In the genomic region with DNA sequence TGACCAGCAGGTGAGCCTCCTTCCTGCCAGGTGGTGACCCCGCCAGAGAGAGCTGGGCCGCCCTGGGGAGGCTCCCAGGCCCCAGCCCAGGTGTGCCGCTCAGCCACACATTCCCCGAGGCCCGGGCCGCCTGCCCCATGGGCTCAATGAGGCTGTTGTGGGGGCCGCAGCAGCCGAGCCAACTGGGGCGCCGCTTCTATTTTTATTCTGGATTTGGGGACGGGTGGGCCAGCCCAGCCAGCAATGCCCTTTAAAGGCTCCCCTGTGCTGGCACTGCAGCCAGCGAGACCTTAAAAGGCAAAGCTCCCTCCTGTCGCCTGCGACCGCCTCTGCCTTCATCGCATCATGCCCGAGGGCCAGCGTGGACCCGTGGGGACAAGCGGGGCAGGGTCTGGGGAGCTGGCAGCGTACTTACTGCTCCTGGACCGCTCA, we compare ENCODE assay signal across 24 cellular contexts. TPM values are rescaled to one million over a fixed set of nuclear protein-coding genes. Genes with fewer than 3 reads are reported as not detected.
DNase-seq lines count a peak whose midpoint lies in the region; ATAC-seq and TF ChIP-seq lines count a peak whose summit lies in the region.
"Had no signal": no experiment of that assay in that cellular context is flagged by ENCODE, and none has a peak within 500 bp of the region (broad histone marks: within the 10 kb centered on the region; RNA-seq: fewer than 3 reads in every experiment).

No MANE protein-coding gene starts in this region.

- no peaks in the 10 kb centered on the region for H3K9me2 ChIP-seq in Karpas-422 (replicated peaks; ENCODE audit: insufficient read depth, low read length)
- H3K9me2 ChIP-seq: SK-N-SH had no signal

- WGBS in esophagus squamous epithelium, 2 donors, result no CpG with 5 or more reads among the region's 22 CpGs
- WGBS in mesendoderm (ENCODE audit: extremely low coverage, insufficient coverage, low lambda C conversion rate), result no CpG with 5 or more reads among the region's 22 CpGs

- H2AFZ ChIP-seq in Karpas-422 (ENCODE audit: low read length), result no peak overlapping the region
- H2AFZ ChIP-seq: GM23338, neural progenitor cell had no signal

- H2BK15ac ChIP-seq in mesendoderm (replicated peaks; ENCODE audit: low read depth), result no peak overlapping the region

- H3K9ac ChIP-seq in Karpas-422 (ENCODE audit: low read length) (peak overlapping the region; percentile 51), muscle layer of colon (ENCODE audit: low read length) (no peak overlapping the region), mesendoderm (ENCODE audit: low read length) (no peak overlapping the region)
- H3K9ac ChIP-seq: neural progenitor cell, SK-N-SH had no signal

- no peak overlapping the region for H4K8ac ChIP-seq in mesendoderm (ENCODE audit: low read depth, low read length)

- H3K4me1 ChIP-seq in Karpas-422 (ENCODE audit: low read length), result peaks cover 41% of the 10 kb centered on the region
- peaks cover 0 to 51% (median 4%) of the 10 kb centered on the region in 3 donors for H3K4me1 ChIP-seq in esophagus squamous epithelium
- H3K4me1 ChIP-seq in muscle layer of colon (ENCODE audit: insufficient read depth, low read length), result peaks cover 17% of the 10 kb centered on the region
- H3K4me1 ChIP-seq in tibial artery, result peaks cover 2 to 85% (median 58%) of the 10 kb centered on the region in 4 donors
- no peaks in the 10 kb centered on the region for H3K4me1 ChIP-seq in mesendoderm (ENCODE audit: control insufficient read depth, low read depth, low read length)

- H3K56ac ChIP-seq in mesendoderm (ENCODE audit: low read length), result no peak overlapping the region

- no peak overlapping the region for H2BK5ac ChIP-seq in mesendoderm (ENCODE audit: low read length)

- H3K18ac ChIP-seq in mesendoderm (ENCODE audit: low read length), result no peak overlapping the region

- no peak overlapping the region for H3K23ac ChIP-seq in mesendoderm (ENCODE audit: low read length)

- H3K27me3 ChIP-seq in Karpas-422 (ENCODE audit: low read length), result no peaks in the 10 kb centered on the region
- H3K27me3 ChIP-seq in esophagus squamous epithelium, result no peaks in the 10 kb centered on the region
- no peaks in the 10 kb centered on the region for H3K27me3 ChIP-seq in muscle layer of colon (ENCODE audit: control insufficient read depth in 1 of 2, insufficient read depth in 2 of 2, low read length in 2 of 2)
- H3K27me3 ChIP-seq in tibial artery, result no peaks in the 10 kb centered on the region
- no peaks in the 10 kb centered on the region for H3K27me3 ChIP-seq in mesendoderm (ENCODE audit: insufficient read depth, low read length, poor library complexity)
- H3K27me3 ChIP-seq: gastrocnemius medialis, neural progenitor cell had no signal

- H3K27ac ChIP-seq in Karpas-422 (ENCODE audit: low read length) (peak overlapping the region; percentile 73), esophagus squamous epithelium (peak overlapping the region; percentile 23 to 78 (median 73)), muscle layer of colon (ENCODE audit: low read depth, low read length) (peak overlapping the region; percentile 82), tibial artery (peak overlapping the region; percentile 96 to 99), mesendoderm (ENCODE audit: low read depth, low read length) (no peak overlapping the region)
- H3K27ac ChIP-seq: neural progenitor cell had no signal

- no peaks in the 10 kb centered on the region for H3K9me3 ChIP-seq in Karpas-422 (ENCODE audit: low read length)
- no peaks in the 10 kb centered on the region for H3K9me3 ChIP-seq in esophagus squamous epithelium
- H3K9me3 ChIP-seq in muscle layer of colon (ENCODE audit: low read length), result no peaks in the 10 kb centered on the region
- H3K9me3 ChIP-seq in tibial artery, result no peaks in the 10 kb centered on the region
- H3K9me3 ChIP-seq: gastrocnemius medialis, SK-N-SH had no signal

- peaks cover 5% of the 10 kb centered on the region; the same call in 1 of the 2 replicates for H4K20me1 ChIP-seq in Karpas-422 (ENCODE audit: insufficient read depth, low read depth, low read length)

- H3K4me2 ChIP-seq in Karpas-422 (ENCODE audit: low read depth, low read length, poor library complexity, severe bottlenecking) (peak overlapping the region; percentile 49), mesendoderm (ENCODE audit: low read length) (no peak overlapping the region)
- H3K4me2 ChIP-seq: GM23338, neural progenitor cell, SK-N-SH had no signal

- DNase-seq in Karpas-422 (peak; percentile 55), esophagus squamous epithelium (lab: John Stamatoyannopoulos, UW) (no peak), tibial artery (peak; percentile 57 to 95), NK-92 (lab: John Stamatoyannopoulos, UW; ENCODE audit: unreplicated experiment) (no peak), mesendoderm (no peak)
- no peak for DNase-seq in stimulated activated naive CD8-positive, alpha-beta T cell treated with anti-CD3 and anti-CD28 coated beads, Interleukin-15, Interleukin-2, amounts not matched to agents 100 U/mL and 50 U/mL, for 24 hours
- DNase-seq: activated B cell treated with CpG ODN at 0.5 μM for 24 hours; activated T-cell treated with anti-CD3 and anti-CD28 coated beads, Interleukin-2, amount 50 U/mL, for 72 hours; cerebellar nuclear complex; EL; gastrocnemius medialis; HFFc6; hippocampal formation; left colon; NCI-H1092; NCI-H187 treated with DMSO at 0.1 percent for 48 hours; NCI-H2171; SK-N-SH; stimulated activated CD4-positive, alpha-beta T cell treated with anti-CD3 and anti-CD28 coated beads, Interleukin-4, amount 100 ng/mL, for 1 hour had no signal

- no peak for TF ChIP-seq CTCF in esophagus squamous epithelium (IDR thresholded peaks at IDR 0.05)
- no peak for TF ChIP-seq CTCF in tibial artery (IDR thresholded peaks at IDR 0.05)

- no peak for ATAC-seq in stimulated activated naive CD8-positive, alpha-beta T cell treated with anti-CD3 and anti-CD28 coated beads, Interleukin-15, Interleukin-2, amounts not matched to agents 100 U/mL and 50 U/mL, for 24 hours
- ATAC-seq: activated T-cell treated with anti-CD3 and anti-CD28 coated beads, Interleukin-2, amount 50 U/mL, for 72 hours; gastrocnemius medialis; GM23338; K562; left colon; sciatic nerve had no signal

- no peaks in the 10 kb centered on the region for H3K79me1 ChIP-seq in mesendoderm (ENCODE audit: low read length)

- H3K4ac ChIP-seq in mesendoderm (ENCODE audit: low read depth, low read length), result no peak overlapping the region

- H3K79me2 ChIP-seq in Karpas-422 (ENCODE audit: low read length), result no peaks in the 10 kb centered on the region
- H3K79me2 ChIP-seq in mesendoderm (ENCODE audit: control insufficient read depth, insufficient read depth, low read length), result no peaks in the 10 kb centered on the region

- H2AK5ac ChIP-seq in mesendoderm (ENCODE audit: low read length), result no peak overlapping the region

- H3K36me3 ChIP-seq in Karpas-422 (ENCODE audit: insufficient read depth, low read length), result peaks cover 4% of the 10 kb centered on the region; the same call in 1 of the 2 replicates
- peaks cover 8 to 64% (median 18%) of the 10 kb centered on the region in 3 donors for H3K36me3 ChIP-seq in esophagus squamous epithelium
- H3K36me3 ChIP-seq in muscle layer of colon (ENCODE audit: insufficient read depth, low read length), result peaks cover 21% of the 10 kb centered on the region
- H3K36me3 ChIP-seq in tibial artery, result peaks cover 35 to 51% (median 37%) of the 10 kb centered on the region in 3 donors
- no peaks in the 10 kb centered on the region for H3K36me3 ChIP-seq in mesendoderm (ENCODE audit: control insufficient read depth, insufficient read depth, low read length)
- H3K36me3 ChIP-seq: neural progenitor cell had no signal

- intact Hi-C loops in esophagus squamous epithelium (cut with DNase I) (no loop called here), tibial artery (cut with DNase I; ENCODE audit: low total_unique reads) (no loop called here)

- H2BK120ac ChIP-seq in mesendoderm (ENCODE audit: low read depth, low read length), result no peak overlapping the region

- no peak for TF ChIP-seq POLR2A in esophagus squamous epithelium (IDR thresholded peaks at IDR 0.05)

- H4K5ac ChIP-seq in mesendoderm (ENCODE audit: low read length), result no peak overlapping the region

- no peak overlapping the region for H3K4me3 ChIP-seq in Karpas-422 (ENCODE audit: low read length)
- H3K4me3 ChIP-seq in esophagus squamous epithelium, result peak overlapping the region in 1 of 4 donors; percentile 4
- H3K4me3 ChIP-seq in muscle layer of colon (ENCODE audit: low read depth in 1 of 2, low read length in 2 of 2), result no peak overlapping the region
- H3K4me3 ChIP-seq in tibial artery, result no peak overlapping the region
- H3K4me3 ChIP-seq in mesendoderm (ENCODE audit: low read length), result no peak overlapping the region
- H3K4me3 ChIP-seq: gastrocnemius medialis, GM23338, K562, neural progenitor cell had no signal

RNA-seq across cellular contexts. Expression of gene CRTC1, which starts 17.7 kb away (rescaled TPM):
- 3.7 and 5.5 TPM in 2 replicates for total RNA-seq in Karpas-422 (2014; rRNA removed; shearing (Covaris generic); ENCODE audit: low replicate concordance)
- 1 to 10 TPM; 1.8 to 3.6 (median 2.1) TPM for total RNA-seq in esophagus squamous epithelium
- polyA plus RNA-seq in mesendoderm (2013, experiment 1 of 2), result 6.2 TPM
- 6.5 TPM for polyA plus RNA-seq in mesendoderm (2013, experiment 2 of 2)

RNA-seq across cellular contexts. Expression of gene KLHL26, which starts 29.0 kb away (rescaled TPM):
- 3.7 and 4.0 TPM in 2 replicates for total RNA-seq in Karpas-422 (2014; rRNA removed; shearing (Covaris generic); ENCODE audit: low replicate concordance)
- 1 to 10 TPM; 1.6 to 6.6 (median 3.4) TPM for total RNA-seq in esophagus squamous epithelium
- 2.7 TPM for polyA plus RNA-seq in mesendoderm (2013, experiment 1 of 2)
- 2.7 TPM for polyA plus RNA-seq in mesendoderm (2013, experiment 2 of 2)

RNA-seq across cellular contexts. Expression of gene TMEM59L, which starts 53.1 kb away (rescaled TPM):
- 0.43 and 2.5 TPM in 2 replicates for total RNA-seq in Karpas-422 (2014; rRNA removed; shearing (Covaris generic); ENCODE audit: low replicate concordance)
- total RNA-seq in esophagus squamous epithelium, result 1 to 10 TPM in 1 of 4 donors, under 1 TPM in 1, not detected in 2; 0.18 to 2.7 TPM
- polyA plus RNA-seq in mesendoderm (2013, experiment 1 of 2), result 3.9 TPM
- polyA plus RNA-seq in mesendoderm (2013, experiment 2 of 2), result 3.6 TPM
- total RNA-seq: activated B cell treated with CpG ODN at 0.5 μM for 24 hours, K562 had no signal

RNA-seq across cellular contexts. Expression of gene CRLF1, which starts 59.2 kb away (rescaled TPM):
- total RNA-seq in Karpas-422 (2014; rRNA removed; shearing (Covaris generic); ENCODE audit: low replicate concordance), result 3.0 TPM in 1 of 2 replicates, not detected in the other
- total RNA-seq in esophagus squamous epithelium, result 10 to 100 TPM; 13.2 to 82.6 (median 19.3) TPM
- 17.2 TPM for polyA plus RNA-seq in mesendoderm (2013, experiment 1 of 2)
- polyA plus RNA-seq in mesendoderm (2013, experiment 2 of 2), result 16.7 TPM
- total RNA-seq: activated B cell treated with CpG ODN at 0.5 μM for 24 hours; activated T-cell treated with anti-CD3 and anti-CD28 coated beads, Interleukin-2, amount 50 U/mL, for 72 hours had no signal

Comparison
In these comparisons a context has a peak if more than half of its experiments do, and no peak if none do; other contexts are left out.
1. DNase-seq: peak in Karpas-422 (single experiment) and tibial artery (2 of 2); none in esophagus squamous epithelium (single experiment), NK-92 (single experiment), mesendoderm (single experiment) and stimulated activated naive CD8-positive, alpha-beta T cell treated with anti-CD3 and anti-CD28 coated beads, Interleukin-15, Interleukin-2, amounts not matched to agents 100 U/mL and 50 U/mL, for 24 hours (single experiment).